1 cellular context compared by ENCODE assay signal in genomic region chr7:141014523-141015395, GRCh38.
TF ChIP-seq lines count a peak whose summit lies in the region.

TSS of gene MRPS33 (minus strand) at chr7:141014952. CDS start at chr7:141010633, 4,319 bp downstream.

TF ChIP-seq in GM23338, 12 proteins besides CTCF, POLR2A, EP300 and RAD21 (continued from another document):
- TF ChIP-seq POLR2AphosphoS5 (IDR thresholded peaks at IDR 0.05; ENCODE audit: low read depth) (peak; percentile 97), ZNF462 (CRISPR knock-in tag; IDR thresholded peaks at IDR 0.05) (no peak), CREB1 (CRISPR knock-in tag; IDR thresholded peaks at IDR 0.05; ENCODE audit: low read depth) (peak; percentile 76), ZNF331 (CRISPR knock-in tag; IDR thresholded peaks at IDR 0.05; ENCODE audit: low read depth) (peak; percentile 13; the same call in 1 of the 2 replicates), JUNB (IDR thresholded peaks at IDR 0.05; ENCODE audit: unreplicated experiment) (no peak)
